Comparison of ENCODE assay signal across 8 cellular contexts in the genomic region with DNA sequence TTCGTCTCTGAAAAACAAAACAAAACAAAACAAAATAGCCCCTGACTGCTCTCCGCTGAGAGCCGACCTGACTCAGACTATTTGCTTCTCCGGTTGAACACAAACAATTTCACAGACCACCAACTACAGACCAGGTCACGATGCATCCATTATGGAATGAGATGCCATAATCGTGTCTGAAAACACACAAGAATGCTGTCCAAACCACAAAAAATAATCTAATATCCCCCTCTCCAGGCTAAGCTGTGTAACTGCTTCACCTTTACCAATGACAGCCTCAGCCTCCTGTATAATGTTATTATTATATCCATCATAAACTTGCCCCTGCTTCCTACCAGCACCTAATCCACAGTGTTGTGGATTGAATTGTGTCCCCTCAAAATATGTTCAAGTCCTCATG.
A peak's percentile ranks its signal among the peaks of the same experiment; 100 is the strongest.
DNase-seq lines count a peak whose midpoint lies in the region; ATAC-seq and TF ChIP-seq lines count a peak whose summit lies in the region.

No MANE protein-coding gene starts in this region.

- peak; percentile 16 for DNase-seq in AG04450 (ENCODE audit: low read depth, low spot score)
- DNase-seq in GM06990 (ENCODE audit: extremely low read depth, insufficient read length), result no peak
- peak; percentile 10 for DNase-seq in Jurkat, Clone E6-1 (ENCODE audit: low read depth, low spot score)
- DNase-seq in iPS-NIHi11 (ENCODE audit: low spot score), result peak; percentile 48
- no peak for DNase-seq in tibial nerve (ENCODE audit: low spot score in 2 of 2)
- DNase-seq in amniotic stem cell (lab: John Stamatoyannopoulos, UW), result no peak
- no peak for DNase-seq in lower leg skin (ENCODE audit: low spot score in 2 of 2)

- H3K27me3 Mint-ChIP-seq in activated T-helper 17 cell treated with anti-CD3 and anti-CD28 coated beads, Interleukin-2, amount 50 U/mL, for 72 hours, result no peaks in the 10 kb centered on the region

- no peak for TF ChIP-seq POLR2A in tibial nerve (IDR thresholded peaks at IDR 0.05)
- no peak for TF ChIP-seq POLR2A in lower leg skin (IDR thresholded peaks at IDR 0.05)

- H3K4me3 ChIP-seq in AG04450 (ENCODE audit: low read depth, low read length) (peak overlapping the region; percentile 1; the same call in 1 of the 2 replicates), GM06990 (replicated peaks; ENCODE audit: low read depth, low read length) (no peak overlapping the region), tibial nerve (no peak overlapping the region), lower leg skin (ENCODE audit: low read depth, poor library complexity, severe bottlenecking) (no peak overlapping the region)
- no peak overlapping the region for H3K4me3 ChIP-seq in Jurkat, Clone E6-1 (ENCODE audit: low read length)

- H3K27me3 ChIP-seq in AG04450 (ENCODE audit: control insufficient read depth, insufficient read depth, low read length) (no peaks in the 10 kb centered on the region), GM06990 (replicated peaks; ENCODE audit: control insufficient read depth, insufficient read depth, low read length) (no peaks in the 10 kb centered on the region; the same call in 1 of the 2 replicates), tibial nerve (no peaks in the 10 kb centered on the region)

- POLR2A ChIA-PET in AG04450 (lab: Yijun Ruan, JAX), result no interaction called here

- intact Hi-C loops in lower leg skin (cut with DNase I; ENCODE audit: low total_unique reads), result no loop called here

- H3K36me3 Mint-ChIP-seq in activated T-helper 17 cell treated with anti-CD3 and anti-CD28 coated beads, Interleukin-2, amount 50 U/mL, for 72 hours (ENCODE audit: low read depth), result no peaks in the 10 kb centered on the region

- no peaks in the 10 kb centered on the region for H3K9me3 ChIP-seq in AG04450 (ENCODE audit: control insufficient read depth, insufficient read depth, low read length)
- no peaks in the 10 kb centered on the region for H3K9me3 ChIP-seq in tibial nerve

- peak overlapping the region; percentile 44 for H3K27ac Mint-ChIP-seq in activated T-helper 17 cell treated with anti-CD3 and anti-CD28 coated beads, Interleukin-2, amount 50 U/mL, for 72 hours

- H3K27ac ChIP-seq in AG04450 (ENCODE audit: low read depth, low read length) (no peak overlapping the region), tibial nerve (no peak overlapping the region)

- no peak overlapping the region for H3K4me3 Mint-ChIP-seq in activated T-helper 17 cell treated with anti-CD3 and anti-CD28 coated beads, Interleukin-2, amount 50 U/mL, for 72 hours

- 25 to 34% methylated on average over 6 of the region's 6 CpGs for WGBS in tibial nerve, 2 donors
- WGBS in lower leg skin, 2 donors, result 42 to 60% methylated on average over 6 of the region's 6 CpGs

- TF ChIP-seq CTCF in AG04450 (IDR thresholded peaks at IDR 0.05; ENCODE audit: low read depth, low read length) (peak; percentile 66), GM06990 (IDR thresholded peaks at IDR 0.05; ENCODE audit: insufficient read depth, low read length, poor library complexity, severe bottlenecking) (peak; percentile 43), tibial nerve (IDR thresholded peaks at IDR 0.05) (peak; percentile 18 to 35 (median 22)), lower leg skin (IDR thresholded peaks at IDR 0.05) (no peak)

- peaks cover 17% of the 10 kb centered on the region for H3K4me1 Mint-ChIP-seq in activated T-helper 17 cell treated with anti-CD3 and anti-CD28 coated beads, Interleukin-2, amount 50 U/mL, for 72 hours

- CTCF ChIA-PET in AG04450 (lab: Charles Lee), result interaction anchor here (0.7 to 1.5 kb wide), 3 partner anchors 9 to 316 kb away, joined by 3 to 4 read pairs (median 4); no protein-coding TSS in a partner anchor

- H3K36me3 ChIP-seq in GM06990 (ENCODE audit: control insufficient read depth, insufficient read depth, low read length) (no peaks in the 10 kb centered on the region), tibial nerve (no peaks in the 10 kb centered on the region)

- H3K9me3 Mint-ChIP-seq in activated T-helper 17 cell treated with anti-CD3 and anti-CD28 coated beads, Interleukin-2, amount 50 U/mL, for 72 hours, result no peaks in the 10 kb centered on the region

- TF ChIP-seq EP300 in tibial nerve (IDR thresholded peaks at IDR 0.05), result no peak

- peak; percentile 39 for ATAC-seq in activated T-helper 17 cell treated with anti-CD3 and anti-CD28 coated beads, Interleukin-2, amount 50 U/mL, for 72 hours (replicated peaks)

- no peaks in the 10 kb centered on the region for H3K4me1 ChIP-seq in tibial nerve

Comparison
In these comparisons a context has a peak if more than half of its experiments do, and no peak if none do; other contexts are left out.
1. DNase-seq: peak in AG04450 (single experiment), Jurkat, Clone E6-1 (single experiment) and iPS-NIHi11 (single experiment); none in GM06990 (single experiment), tibial nerve (0 of 2), amniotic stem cell (single experiment) and lower leg skin (0 of 2).
2. CTCF ChIP-seq: peak in AG04450 (single experiment), GM06990 (single experiment) and tibial nerve (5 of 5); none in lower leg skin (0 of 3).